Comparison of ENCODE assay signal across 8 cellular contexts in the genomic region with DNA sequence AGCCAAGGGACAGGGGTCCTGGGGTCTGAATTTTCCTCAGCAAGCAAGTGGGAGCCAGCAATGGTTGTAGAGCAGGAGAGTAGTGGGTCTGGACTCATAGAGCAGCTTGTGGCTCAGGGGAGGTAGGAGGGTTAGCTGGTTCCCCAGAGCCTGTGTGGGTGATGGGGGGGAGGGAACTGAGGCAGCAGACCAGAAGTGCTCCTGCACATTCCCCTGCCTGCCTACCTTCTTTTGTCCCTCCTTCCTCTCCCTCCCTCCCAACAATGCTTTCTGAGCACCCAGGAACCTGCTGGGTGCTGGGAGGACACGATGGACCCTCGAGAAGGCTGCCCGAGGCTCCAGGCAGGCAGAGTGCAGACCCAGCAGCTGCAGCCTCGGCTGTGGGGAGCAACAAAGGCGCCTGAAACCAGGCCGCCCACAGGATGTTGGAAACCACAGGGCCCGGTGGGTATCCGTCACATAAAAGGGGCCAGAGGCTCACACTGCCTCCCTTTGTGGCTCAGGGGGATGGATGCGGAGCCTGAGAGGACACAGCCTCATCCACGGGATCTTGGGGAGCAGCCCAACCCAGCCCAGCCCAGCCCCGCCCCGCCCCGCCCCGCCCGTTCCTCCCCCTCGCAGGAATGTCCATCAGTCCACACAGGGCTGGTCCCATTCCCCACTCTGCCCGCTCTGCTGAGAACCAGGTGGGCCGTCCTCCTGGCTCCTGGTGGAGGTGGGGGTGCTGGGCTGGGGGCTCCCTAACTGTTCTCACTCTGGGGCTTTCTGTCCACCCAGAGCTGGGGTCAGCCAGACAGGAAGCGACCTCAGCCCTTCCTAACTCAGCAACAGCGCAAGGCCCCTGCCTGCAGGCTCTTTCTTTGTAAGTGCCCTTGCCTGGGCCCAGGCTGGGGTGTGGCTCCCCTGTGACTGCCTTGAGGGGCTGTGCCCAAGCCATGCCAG. TPM values are rescaled to one million over a fixed set of nuclear protein-coding genes. Genes with fewer than 3 reads are reported as not detected.
DNase-seq lines count a peak whose midpoint lies in the region; ATAC-seq, FAIRE-seq and TF ChIP-seq lines count a peak whose summit lies in the region.

No MANE protein-coding gene starts in this region.

- in situ Hi-C loops in gastrocnemius medialis (cut with MboI; ENCODE audit: low sequenced_read_pairs in 4 of 4) = no loop called here

- intact Hi-C loops in gastrocnemius medialis (cut with DNase I; ENCODE audit: low total_unique reads) = no loop called here

- FAIRE-seq in H1 (lab: Jason Lieb, UNC) = no peak

- no peak overlapping the region for H3K56ac ChIP-seq in H1 (replicated peaks; ENCODE audit: insufficient read length, low read depth, low read length)

- no peak overlapping the region for H4K5ac ChIP-seq in H1 (ENCODE audit: insufficient read length, low read depth, low read length)

- H3K27me3 ChIP-seq in H1 (replicated peaks in 1 of 4; ENCODE audit: control insufficient read depth in 3 of 4, extremely low read depth in 1 of 4, insufficient read depth in 3 of 4, low read length in 3 of 4) = no peaks in the 10 kb centered on the region
- no peaks in the 10 kb centered on the region for H3K27me3 ChIP-seq in trophoblast cell (ENCODE audit: insufficient read depth, low read length)
- peaks cover 0 to 2% (median 0%) of the 10 kb centered on the region in 3 donors for H3K27me3 ChIP-seq in gastrocnemius medialis

- H3K4me1 ChIP-seq in H1 (replicated peaks in 1 of 4; ENCODE audit: control insufficient read depth in 3 of 4, insufficient read depth in 4 of 4, low read length in 3 of 4) (peaks cover 0 to 9% (median 7%) of the 10 kb centered on the region in 4 experiments; a peak in 6 of 7 replicates), trophoblast cell (ENCODE audit: control insufficient read depth in 1 of 2, insufficient read depth in 2 of 2, low read length in 2 of 2) (peaks cover 0 to 3% of the 10 kb centered on the region in 2 experiments), gastrocnemius medialis (no peaks in the 10 kb centered on the region)

- H2BK15ac ChIP-seq in H1 (ENCODE audit: low read length) = peak overlapping the region; percentile 53; the same call in 1 of the 2 replicates

- H3K9me3 ChIP-seq in H1 (ENCODE audit: insufficient read depth in 2 of 2, low read depth in 1 of 2, low read length in 1 of 2) (no peaks in the 10 kb centered on the region), trophoblast cell (ENCODE audit: insufficient read depth, low read depth, low read length) (no peaks in the 10 kb centered on the region), gastrocnemius medialis (no peaks in the 10 kb centered on the region)

- H3K4me3 ChIP-seq in H1 (ENCODE audit: extremely low read depth in 1 of 4, insufficient read depth in 2 of 4, low read depth in 3 of 4, low read length in 4 of 4) = peak overlapping the region in 1 of 4 experiments; percentile 46; a peak in 2 of 8 replicates
- no peak overlapping the region for H3K4me3 ChIP-seq in trophoblast cell (ENCODE audit: low read depth, low read length)
- H3K4me3 ChIP-seq in gastrocnemius medialis = no peak overlapping the region

- H2BK120ac ChIP-seq in H1 (replicated peaks; ENCODE audit: low read depth, low read length) (no peak overlapping the region), trophoblast cell (ENCODE audit: insufficient read depth, low read length, poor library complexity) (no peak overlapping the region)

- TF ChIP-seq CTCF in H1 (IDR thresholded peaks at IDR 0.05; ENCODE audit: control extremely low read depth in 1 of 3, insufficient read depth in 1 of 3, low read depth in 1 of 3, low read length in 3 of 3) = no peak
- no peak for TF ChIP-seq CTCF in gastrocnemius medialis (IDR thresholded peaks at IDR 0.05 in 4 of 5, conservative IDR thresholded peaks at IDR 0.05 in 1 of 5)

- DNase-seq in UCSD-AML1 (lab: John Stamatoyannopoulos, UW; ENCODE audit: unreplicated experiment) (peak; percentile 81), H1 (ENCODE audit: low read depth in 1 of 2, low spot score in 2 of 2) (peak in 1 of 2 experiments; percentile 69), trophoblast cell (no peak), NCI-H1417 treated with DMSO at 0.1 percent for 48 hours (lab: John Stamatoyannopoulos, UW) (no peak), gastrocnemius medialis (no peak)
- peak; percentile 60 to 74 for DNase-seq in stimulated activated CD8-positive, alpha-beta memory T cell treated with anti-CD3 and anti-CD28 coated beads, Interleukin-7, amount 100 ng/mL, for 48 hours (ENCODE audit: extremely low read depth in 1 of 2, low read depth in 1 of 2)

- no peak for TF ChIP-seq RAD21 in H1 (IDR thresholded peaks at IDR 0.05 in 1 of 2, conservative IDR thresholded peaks at IDR 0.05 in 1 of 2; ENCODE audit: low read depth in 2 of 2, low read length in 2 of 2)

- H3K9ac ChIP-seq in H1 (replicated peaks in 1 of 4; ENCODE audit: extremely low read depth in 1 of 4, low read depth in 3 of 4, low read length in 3 of 4) = no peak overlapping the region
- no peak overlapping the region for H3K9ac ChIP-seq in trophoblast cell (ENCODE audit: low read length)

- peak overlapping the region; percentile 69; the same call in 1 of the 2 replicates for H4K8ac ChIP-seq in H1 (ENCODE audit: extremely low read depth, insufficient read depth, low read length)
- H4K8ac ChIP-seq in trophoblast cell (ENCODE audit: low read depth, low read length) = no peak overlapping the region

- no peak for TF ChIP-seq POLR2A in H1 (IDR thresholded peaks at IDR 0.05; ENCODE audit: control extremely low read depth in 1 of 2, low read depth in 2 of 2, low read length in 2 of 2)
- TF ChIP-seq POLR2A in gastrocnemius medialis (IDR thresholded peaks at IDR 0.05) = no peak

- H3K14ac ChIP-seq in H1 (ENCODE audit: insufficient read length) (no peak overlapping the region), trophoblast cell (ENCODE audit: low read length) (no peak overlapping the region)

- H3K4me2 ChIP-seq in H1 (ENCODE audit: insufficient read depth in 1 of 2, low read depth in 2 of 2, low read length in 2 of 2) (peak overlapping the region; percentile 43 to 60; a peak in 3 of 4 replicates), trophoblast cell (ENCODE audit: low read length) (no peak overlapping the region)

- H4K91ac ChIP-seq in H1 (replicated peaks; ENCODE audit: insufficient read length, low read length) (no peak overlapping the region), trophoblast cell (ENCODE audit: low read depth, low read length) (no peak overlapping the region)

- POLR2A ChIA-PET in H1 (lab: Charles Lee; ENCODE audit: partially characterized antibody) = interaction anchor here (0.6 to 2.2 kb wide), 6 partner anchors 10 to 93 kb away, joined by 3 to 7 read pairs (median 4); no protein-coding TSS in a partner anchor

- H3K79me2 ChIP-seq in H1 (ENCODE audit: control insufficient read depth in 1 of 2, insufficient read depth in 2 of 2, low read length in 2 of 2) (no peaks in the 10 kb centered on the region), trophoblast cell (ENCODE audit: control insufficient read depth, insufficient read depth, low read length, poor library complexity) (no peaks in the 10 kb centered on the region)

- 0 out of 2 replicates have a peak overlapping the region, but pooled peaks have one; percentile 13 for H2BK5ac ChIP-seq in H1 (ENCODE audit: low read depth, low read length)
- no peak overlapping the region for H2BK5ac ChIP-seq in trophoblast cell (ENCODE audit: low read depth, low read length, poor library complexity)

- H2BK12ac ChIP-seq in H1 (ENCODE audit: low read depth, low read length) (0 out of 2 replicates have a peak overlapping the region, but pooled peaks have one; percentile 11), trophoblast cell (ENCODE audit: low read length) (no peak overlapping the region)

- peak overlapping the region; percentile 96 for H2AFZ ChIP-seq in H1 (ENCODE audit: low read length)
- no peak overlapping the region for H2AFZ ChIP-seq in trophoblast cell (ENCODE audit: insufficient read depth, low read length, poor library complexity)

- H3K79me1 ChIP-seq in H1 (ENCODE audit: low read depth, low read length) = no peaks in the 10 kb centered on the region
- H3K79me1 ChIP-seq in trophoblast cell (ENCODE audit: low read length) = no peaks in the 10 kb centered on the region

- H3K36me3 ChIP-seq in H1 (ENCODE audit: control insufficient read depth in 2 of 4, insufficient read depth in 4 of 4, low read length in 3 of 4) (peaks cover 0 to 10% (median under 1%) of the 10 kb centered on the region in 4 experiments; a peak in 1 of 8 replicates), trophoblast cell (ENCODE audit: control insufficient read depth in 1 of 2, insufficient read depth in 2 of 2, low read length in 2 of 2) (peaks cover 15% of the 10 kb centered on the region in 2 experiments), gastrocnemius medialis (peaks cover 0 to 14% of the 10 kb centered on the region in 2 donors)

- no peak overlapping the region for H4K12ac ChIP-seq in trophoblast cell (ENCODE audit: low read depth, low read length)

- H3K23ac ChIP-seq in H1 (ENCODE audit: insufficient read length) = no peak overlapping the region
- no peak overlapping the region for H3K23ac ChIP-seq in trophoblast cell (ENCODE audit: low read length)

- peaks cover 0 to 2% of the 10 kb centered on the region in 2 experiments for H4K20me1 ChIP-seq in H1 (replicated peaks in 1 of 2; ENCODE audit: control insufficient read depth in 1 of 2, insufficient read depth in 2 of 2, low read length in 2 of 2)

- peak; percentile 55 for ATAC-seq in GM19035 (IDR thresholded peaks at IDR 0.05; ENCODE audit: unreplicated experiment)
- peak; percentile 59 for ATAC-seq in HG03108 (IDR thresholded peaks at IDR 0.05; ENCODE audit: unreplicated experiment)
- ATAC-seq in gastrocnemius medialis = no peak

- H3K18ac ChIP-seq in H1 (ENCODE audit: extremely low read depth, low read length) (peak overlapping the region; percentile 87), trophoblast cell (ENCODE audit: low read length) (no peak overlapping the region)

- WGBS in H1 (ENCODE audit: extremely low coverage in 1 of 2, insufficient coverage in 1 of 2, insufficient read length in 1 of 2, insufficient replicate concordance in 2 of 2, low coverage in 1 of 2, low lambda C conversion rate in 2 of 2, missing lambda C conversion rate in 1 of 2), 2 experiments = 70% methylated on average over 12 of the region's 20 CpGs; no CpG with 5 or more reads in 1 of the 2 experiments
- no CpG with 5 or more reads among the region's 20 CpGs for WGBS in trophoblast cell (ENCODE audit: extremely low coverage, insufficient coverage, insufficient read length)

- H3K27ac ChIP-seq in H1 (ENCODE audit: low read depth, low read length) (peak overlapping the region; percentile 29; the same call in 1 of the 2 replicates), trophoblast cell (ENCODE audit: low read depth, low read length) (no peak overlapping the region), gastrocnemius medialis (no peak overlapping the region)

- H3K4ac ChIP-seq in H1 (replicated peaks; ENCODE audit: insufficient read length, low read depth, low read length) = peak overlapping the region; percentile 2
- H3K4ac ChIP-seq in trophoblast cell (ENCODE audit: low read depth, low read length) = no peak overlapping the region

- H2BK20ac ChIP-seq in H1 (ENCODE audit: low read length) = no peak overlapping the region

- no peaks in the 10 kb centered on the region; the same call in 1 of the 2 replicates for H3K23me2 ChIP-seq in H1 (ENCODE audit: low read depth, low read length)

- CTCF ChIA-PET in H1 (lab: Charles Lee; ENCODE audit: partially characterized antibody) = no interaction called here

- H2AK5ac ChIP-seq in H1 (ENCODE audit: low read depth, low read length) (no peak overlapping the region), trophoblast cell (ENCODE audit: low read length) (no peak overlapping the region)

- no peak for TF ChIP-seq EP300 in H1 (IDR thresholded peaks at IDR 0.05; ENCODE audit: borderline replicate concordance in 1 of 2, low read depth in 2 of 2, low read length in 2 of 2)

RNA-seq across cellular contexts. Expression of a gene that starts 1.7 kb away (rescaled TPM):
- 0.20 and 0.21 TPM in 2 replicates for total RNA-seq in H1 (2021; fragmentation: NEBNext Ultra II Directional; extraction: Animal tissue kit (Norgen Biotek cat#: 25700))
- polyA plus RNA-seq in H1 (2011; rRNA removed) = 0.18 and 0.25 TPM in 2 replicates
- 0.26 TPM for polyA plus RNA-seq in H1 (2011; cell fraction: cytosol; rRNA removed)
- 0.76 TPM for polyA plus RNA-seq in H1 (2011; cell fraction: nucleus; rRNA removed)
- 0.31 to 0.40 TPM (median 0.34 TPM) in 4 replicates for polyA plus RNA-seq in H1 (2012, experiment 1 of 2)
- 0.08 TPM for polyA plus RNA-seq in H1 (2012, experiment 2 of 2)
- 0.06 TPM for polyA plus RNA-seq in H1 (2013, experiment 1 of 2)
- polyA plus RNA-seq in H1 (2013, experiment 2 of 2) = 0.04 TPM
- polyA minus RNA-seq in H1 (2011; rRNA and poly(A)+ RNA removed) = 0.20 and 0.25 TPM in 2 replicates
- 0.29 TPM for polyA minus RNA-seq in H1 (2011; cell fraction: cytosol; rRNA and poly(A)+ RNA removed)
- polyA minus RNA-seq in H1 (2011; cell fraction: nucleus; rRNA and poly(A)+ RNA removed) = 0.30 TPM
- polyA plus RNA-seq in trophoblast cell (2013) = 0.01 and 0.08 TPM in 2 replicates
- under 1 TPM; 0.11 to 0.26 (median 0.22) TPM for total RNA-seq in gastrocnemius medialis

RNA-seq across cellular contexts. Expression of a gene that starts 32.5 kb away (rescaled TPM):
- total RNA-seq in H1 (2021; fragmentation: NEBNext Ultra II Directional; extraction: Animal tissue kit (Norgen Biotek cat#: 25700)) = 10.9 and 11.4 TPM in 2 replicates
- 4.4 and 6.1 TPM in 2 replicates for polyA plus RNA-seq in H1 (2011; rRNA removed)
- polyA plus RNA-seq in H1 (2011; cell fraction: cytosol; rRNA removed) = 3.9 TPM
- polyA plus RNA-seq in H1 (2011; cell fraction: nucleus; rRNA removed) = 13.0 TPM
- polyA plus RNA-seq in H1 (2012, experiment 1 of 2) = 6.0 to 7.5 TPM (median 6.9 TPM) in 4 replicates
- 3.7 TPM for polyA plus RNA-seq in H1 (2012, experiment 2 of 2)
- polyA plus RNA-seq in H1 (2013, experiment 1 of 2) = 7.0 TPM
- polyA plus RNA-seq in H1 (2013, experiment 2 of 2) = 6.7 TPM
- polyA minus RNA-seq in H1 (2011; rRNA and poly(A)+ RNA removed) = 6.8 and 7.2 TPM in 2 replicates
- 9.0 TPM for polyA minus RNA-seq in H1 (2011; cell fraction: cytosol; rRNA and poly(A)+ RNA removed)
- 11.1 TPM for polyA minus RNA-seq in H1 (2011; cell fraction: nucleus; rRNA and poly(A)+ RNA removed)
- polyA plus RNA-seq in trophoblast cell (2013) = 5.4 and 5.6 TPM in 2 replicates
- 1 to 10 TPM; 1.8 to 3.6 (median 2.8) TPM for total RNA-seq in gastrocnemius medialis

Comparison
In these comparisons a context has a peak if more than half of its experiments do, and no peak if none do; other contexts are left out.
1. ATAC-seq: peak in GM19035 (single experiment) and HG03108 (single experiment); none in gastrocnemius medialis (0 of 2).
2. DNase-seq: peak in UCSD-AML1 (single experiment) and stimulated activated CD8-positive, alpha-beta memory T cell treated with anti-CD3 and anti-CD28 coated beads, Interleukin-7, amount 100 ng/mL, for 48 hours (2 of 2); none in trophoblast cell (0 of 2), NCI-H1417 treated with DMSO at 0.1 percent for 48 hours (single experiment) and gastrocnemius medialis (0 of 2).